Comparison of ENCODE assay signal across 9 cellular contexts in genomic region chr3:55484741-55485207, GRCh38. TPM values are rescaled to one million over a fixed set of nuclear protein-coding genes. Genes with fewer than 3 reads are reported as not detected.
A peak's percentile ranks its signal among the peaks of the same experiment; 100 is the strongest.
DNase-seq lines count a peak whose midpoint lies in the region; ATAC-seq, FAIRE-seq and TF ChIP-seq lines count a peak whose summit lies in the region.
"Had no signal": no experiment of that assay in that cellular context is flagged by ENCODE, and none has a peak within 500 bp of the region (broad histone marks: within the 10 kb centered on the region; RNA-seq: fewer than 3 reads in every experiment).

No MANE protein-coding gene starts in this region.

- peaks cover 20% of the 10 kb centered on the region for H3K4me1 Mint-ChIP-seq in astrocyte (ENCODE audit: low read depth, unreplicated experiment)

- peaks cover 39% of the 10 kb centered on the region for H3F3A ChIP-seq in GM23248 (ENCODE audit: insufficient read depth)

- H3K9ac ChIP-seq in GM23248 = peak overlapping the region; percentile 56
- H3K9ac ChIP-seq in astrocyte (ENCODE audit: low read length) = peak overlapping the region; percentile 99

- peaks cover 1% of the 10 kb centered on the region for H3K27me3 Mint-ChIP-seq in astrocyte (ENCODE audit: low read depth, unreplicated experiment)

- H3K27me3 ChIP-seq in GM23248 (replicated peaks; ENCODE audit: insufficient read depth) (no peaks in the 10 kb centered on the region), astrocyte (ENCODE audit: insufficient read depth, low read length) (no peaks in the 10 kb centered on the region), hepatocyte (no peaks in the 10 kb centered on the region), BE2C (peaks cover 74% of the 10 kb centered on the region)

- H2AFZ ChIP-seq in GM23248 = no peak overlapping the region
- H2AFZ ChIP-seq in astrocyte (ENCODE audit: low read depth, low read length) = peak overlapping the region; percentile 20
- H2AFZ ChIP-seq in hepatocyte = no peak overlapping the region

- ATAC-seq in HG03108 (IDR thresholded peaks at IDR 0.05; ENCODE audit: unreplicated experiment) = no peak

- H3K9me2 ChIP-seq in GM23248 (ENCODE audit: insufficient read depth) = no peaks in the 10 kb centered on the region
- no peaks in the 10 kb centered on the region for H3K9me2 ChIP-seq in hepatocyte (replicated peaks; ENCODE audit: insufficient read depth)

- H3K36me3 Mint-ChIP-seq in astrocyte (ENCODE audit: low read depth, unreplicated experiment) = peaks cover 4% of the 10 kb centered on the region

- peak overlapping the region; percentile 57 for H3K4me2 ChIP-seq in GM23248 (ENCODE audit: unreplicated experiment)
- peak overlapping the region; percentile 97 for H3K4me2 ChIP-seq in astrocyte (ENCODE audit: low read length)
- H3K4me2 ChIP-seq in hepatocyte = peak overlapping the region; percentile 85

- H3K4me3 ChIP-seq in GM23248 (peak overlapping the region; percentile 97), astrocyte (ENCODE audit: insufficient read depth, low read depth, low read length) (peak overlapping the region; percentile 77), hepatocyte (peak overlapping the region; percentile 48), skeletal muscle cell (ENCODE audit: low read depth, low read length) (peak overlapping the region; percentile 95), BE2C (ENCODE audit: low read depth, low read length) (no peak overlapping the region)

- peaks cover 7% of the 10 kb centered on the region; the same call in 1 of the 2 replicates for H3K4me1 ChIP-seq in GM23248 (ENCODE audit: insufficient read depth)
- peaks cover 44% of the 10 kb centered on the region for H3K4me1 ChIP-seq in astrocyte (ENCODE audit: insufficient read depth, low read length)
- H3K4me1 ChIP-seq in hepatocyte (ENCODE audit: insufficient read depth) = peaks cover 12% of the 10 kb centered on the region
- no peaks in the 10 kb centered on the region for H3K4me1 ChIP-seq in BE2C

- H3K79me2 ChIP-seq in GM23248 (ENCODE audit: insufficient read depth) (peaks cover 80% of the 10 kb centered on the region), astrocyte (ENCODE audit: insufficient read depth, low read length) (peaks cover 90% of the 10 kb centered on the region), hepatocyte (peaks cover 76% of the 10 kb centered on the region)

- 28 to 37% methylated on average over 16 to 17 of the region's 17 CpGs for WGBS in GM23248 (ENCODE audit: low coverage in 1 of 2, low lambda C conversion rate in 2 of 2, missing lambda C conversion rate in 2 of 2), 2 experiments
- WGBS in hepatocyte (ENCODE audit: low lambda C conversion rate, missing lambda C conversion rate) = 9% methylated on average over 10 of the region's 17 CpGs

- H3K27ac ChIP-seq in GM23248 (peak overlapping the region; percentile 32), astrocyte (ENCODE audit: low read depth, low read length) (peak overlapping the region; percentile 97), hepatocyte (peak overlapping the region; percentile 98)

- peak overlapping the region; percentile 99 for H3K4me3 Mint-ChIP-seq in astrocyte (ENCODE audit: unreplicated experiment)

- H4K20me1 ChIP-seq in GM23248 (ENCODE audit: insufficient read depth) = no peaks in the 10 kb centered on the region
- no peaks in the 10 kb centered on the region for H4K20me1 ChIP-seq in astrocyte (ENCODE audit: insufficient read depth, low read length)
- no peaks in the 10 kb centered on the region for H4K20me1 ChIP-seq in hepatocyte (ENCODE audit: insufficient read depth, poor library complexity, severe bottlenecking)

- in situ Hi-C loops in GM23248 (cut with MboI) = loop anchor here (10.0 to 25.0 kb wide), 3 partner anchors 320 to 1047 kb away; no protein-coding TSS in a partner anchor

- FAIRE-seq in astrocyte (lab: Jason Lieb, UNC) = no peak
- FAIRE-seq: frontal cortex had no signal

- H3K36me3 ChIP-seq in GM23248 (ENCODE audit: low read depth) (no peaks in the 10 kb centered on the region; the same call in none of the 2 replicates), astrocyte (ENCODE audit: insufficient read depth, low read length) (peaks cover 4% of the 10 kb centered on the region), hepatocyte (replicated peaks; ENCODE audit: insufficient read depth, low read depth) (no peaks in the 10 kb centered on the region), BE2C (no peaks in the 10 kb centered on the region)

- TF ChIP-seq CTCF in astrocyte (IDR thresholded peaks at IDR 0.05; ENCODE audit: insufficient read depth, low read depth, low read length) (no peak), hepatocyte (IDR thresholded peaks at IDR 0.05; ENCODE audit: poor library complexity) (no peak), BE2C (IDR thresholded peaks at IDR 0.05; ENCODE audit: low read depth, low read length) (no peak)

- DNase-seq in GM23248 = peak; percentile 48
- no peak for DNase-seq in astrocyte (ENCODE audit: low read depth)
- DNase-seq in hepatocyte (ENCODE audit: low spot score) = no peak
- no peak for DNase-seq in skeletal muscle cell (ENCODE audit: low read depth)
- DNase-seq in iPS-NIHi7 (ENCODE audit: extremely low spot score) = no peak
- DNase-seq in BE2C = no peak
- DNase-seq in dedifferentiated amniotic fluid mesenchymal stem cell (ENCODE audit: extremely low spot score) = no peak

- no peaks in the 10 kb centered on the region for H3K9me3 Mint-ChIP-seq in astrocyte (ENCODE audit: unreplicated experiment)

- peak overlapping the region; percentile 77 for H3K27ac Mint-ChIP-seq in astrocyte (ENCODE audit: unreplicated experiment)

- H3K9me3 ChIP-seq in GM23248 (ENCODE audit: low read depth) (no peaks in the 10 kb centered on the region), astrocyte (ENCODE audit: insufficient read depth, low read depth, low read length) (no peaks in the 10 kb centered on the region), hepatocyte (ENCODE audit: low read depth) (no peaks in the 10 kb centered on the region), BE2C (no peaks in the 10 kb centered on the region)

RNA-seq across cellular contexts. Expression of gene WNT5A, which starts 2.3 kb away (rescaled TPM):
- total RNA-seq in GM23248 (2014; rRNA removed; shearing (Covaris generic)) = 281 and 298 TPM in 2 replicates
- polyA plus RNA-seq in GM23248 (2016; fragmentation: Nextera tagmentation; extraction: Ambion mirVana) (74.0 and 76.1 TPM in 2 replicates), hepatocyte (24.3 and 31.6 TPM in 2 replicates)
- total RNA-seq in astrocyte (45.8 and 66.2 TPM in 2 replicates), hepatocyte (96.0 and 129 TPM in 2 replicates)
- not detected for polyA plus RNA-seq in BE2C (2012; ENCODE audit: insufficient read depth, insufficient read length, low read depth)

Comparison
In these comparisons a context has a peak if more than half of its experiments do, and no peak if none do; other contexts are left out.
1. H3K27ac ChIP-seq: peak in every context shown above with its lines; median percentile 98 in hepatocyte; 97 in astrocyte; 32 in GM23248.